Comparison of ENCODE assay signal across 8 cellular contexts in genomic region chr10:79241990-79242619, GRCh38.
DNase-seq lines count a peak whose midpoint lies in the region; ATAC-seq and TF ChIP-seq lines count a peak whose summit lies in the region.

No MANE protein-coding gene starts in this region.

- H3K27me3 ChIP-seq in SJCRH30 (no peaks in the 10 kb centered on the region), body of pancreas (no peaks in the 10 kb centered on the region)

- H3K4me3 ChIP-seq in GM12875 (ENCODE audit: low read depth, low read length) = peak overlapping the region; percentile 85
- peak overlapping the region; percentile 62 for H3K4me3 ChIP-seq in SJCRH30
- no peak overlapping the region for H3K4me3 ChIP-seq in body of pancreas

- H3K9me3 ChIP-seq in SJCRH30 (replicated peaks) (no peaks in the 10 kb centered on the region), body of pancreas (no peaks in the 10 kb centered on the region)

- H3K4me1 ChIP-seq in SJCRH30 = no peaks in the 10 kb centered on the region; the same call in 1 of the 2 replicates
- peaks cover 53% of the 10 kb centered on the region for H3K4me1 ChIP-seq in body of pancreas

- H3K36me3 ChIP-seq in SJCRH30 (no peaks in the 10 kb centered on the region; the same call in 1 of the 2 replicates), body of pancreas (replicated peaks in 1 of 2; ENCODE audit: insufficient read depth in 1 of 2, low read depth in 2 of 2) (no peaks in the 10 kb centered on the region)

- peak; percentile 67 to 73 for DNase-seq in SJCRH30
- DNase-seq in body of pancreas = peak; percentile 38 to 77 (median 54)
- DNase-seq in iPS-NIHi7 (ENCODE audit: extremely low spot score) = peak; percentile 75
- peak; percentile 58 to 75 (median 63) for DNase-seq in stimulated activated CD4-positive, alpha-beta T cell treated with anti-CD3 and anti-CD28 coated beads, Interleukin-12 subunit alpha, Interleukin-12 subunit beta, amount 100 ng/mL, for 48 hours (ENCODE audit: low read depth in 2 of 3, low spot score in 1 of 3)
- DNase-seq in NCI-H1048 (lab: John Stamatoyannopoulos, UW) = no peak
- no peak for DNase-seq in COLO829 (ENCODE audit: low spot score)

- 24 to 49% methylated on average over 9 to 23 of the region's 36 CpGs for WGBS in body of pancreas, 2 donors

- ATAC-seq in HG02763 (IDR thresholded peaks at IDR 0.05; ENCODE audit: unreplicated experiment) = peak; percentile 29
- no peak for ATAC-seq in body of pancreas

- intact Hi-C loops in body of pancreas (cut with DNase I) = no loop called here

- TF ChIP-seq CTCF in GM12875 (IDR thresholded peaks at IDR 0.05; ENCODE audit: borderline replicate concordance, insufficient read depth, low read depth, low read length) (no peak), body of pancreas (IDR thresholded peaks at IDR 0.05) (no peak)

- H3K27ac ChIP-seq in SJCRH30 (no peak overlapping the region), body of pancreas (peak overlapping the region; percentile 37 to 87 (median 74))

- TF ChIP-seq POLR2A in body of pancreas (IDR thresholded peaks at IDR 0.05) = peak in 2 of 3 donors; percentile 40 to 56

Comparison
In these comparisons a context has a peak if more than half of its experiments do, and no peak if none do; other contexts are left out.
1. H3K4me3 ChIP-seq: peak in GM12875 (single experiment) and SJCRH30 (single experiment); none in body of pancreas (0 of 2).
2. DNase-seq: peak in SJCRH30 (2 of 2), body of pancreas (4 of 4), iPS-NIHi7 (single experiment) and stimulated activated CD4-positive, alpha-beta T cell treated with anti-CD3 and anti-CD28 coated beads, Interleukin-12 subunit alpha, Interleukin-12 subunit beta, amount 100 ng/mL, for 48 hours (3 of 3); none in NCI-H1048 (single experiment) and COLO829 (single experiment).